ENCODE assay signal across 20 cellular contexts in the genomic region with DNA sequence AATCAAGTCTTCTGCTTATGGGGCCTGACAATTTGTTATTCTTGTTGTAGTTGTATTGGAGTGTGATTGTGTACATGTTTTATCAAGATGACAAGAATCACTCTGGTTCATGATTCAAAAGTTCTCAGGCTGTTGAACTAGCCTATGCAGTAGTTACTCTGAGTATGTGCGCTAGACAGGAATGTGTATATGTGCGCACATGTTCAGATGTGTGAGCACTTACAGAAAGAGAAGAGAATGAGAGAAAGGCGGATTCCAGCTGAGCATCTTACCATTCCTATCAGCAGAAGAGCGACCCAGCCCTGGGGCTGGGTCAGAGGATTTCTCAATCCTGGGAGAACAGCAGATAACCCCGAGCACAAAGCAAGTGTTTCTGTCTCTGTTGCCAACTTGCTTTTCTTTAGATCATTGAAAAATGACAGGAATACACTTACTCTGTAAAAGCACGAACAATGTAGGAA.
DNase-seq lines count a peak whose midpoint lies in the region; ATAC-seq, FAIRE-seq and TF ChIP-seq lines count a peak whose summit lies in the region.
"Had no signal": no experiment of that assay in that cellular context is flagged by ENCODE, and none has a peak within 500 bp of the region (broad histone marks: within the 10 kb centered on the region; RNA-seq: fewer than 3 reads in every experiment).

No MANE protein-coding gene starts in this region.

- in situ Hi-C loops in GM23248 (cut with MboI): no loop called here

- no peaks in the 10 kb centered on the region for H3K36me3 Mint-ChIP-seq in T-cell
- H3K36me3 Mint-ChIP-seq: WTC11 had no signal

- FAIRE-seq in keratinocyte (lab: Jason Lieb, UNC): peak; percentile 20
- FAIRE-seq: islet of Langerhans had no signal

- no peaks in the 10 kb centered on the region for H3K27me3 Mint-ChIP-seq in T-cell
- H3K27me3 Mint-ChIP-seq: activated T-helper 17 cell treated with anti-CD3 and anti-CD28 coated beads, Interleukin-2, amount 50 U/mL, for 72 hours had no signal

- TF ChIP-seq EP300 in stomach (IDR thresholded peaks at IDR 0.05): no peak

- DNase-seq in GM23248 (no peak), choroid plexus epithelial cell (ENCODE audit: low read depth) (peak; percentile 76), keratinocyte (ENCODE audit: low read depth, low spot score) (no peak), stomach (no peak), NCI-H2029 treated with DMSO at 0.1 percent for 48 hours (lab: John Stamatoyannopoulos, UW) (no peak), T-cell (no peak), NCI-H510A treated with DMSO at 0.1 percent for 48 hours (lab: John Stamatoyannopoulos, UW) (no peak)
- DNase-seq: amniotic stem cell; Caco-2; cortex of kidney; GF-D8; glutamatergic neuron; GOT3; NCI-H146; stimulated activated naive CD4-positive, alpha-beta T cell treated with Interleukin-2 at 50 U/mL for 16 hours had no signal

- H3K27ac ChIP-seq in GM23248: peak overlapping the region; percentile 77
- H3K27ac ChIP-seq in keratinocyte (ENCODE audit: control insufficient read depth, insufficient read depth, low read length): no peak overlapping the region
- H3K27ac ChIP-seq in stomach: peak overlapping the region in 4 of 5 donors; percentile 34 to 77 (median 74)

- POLR2A ChIA-PET in T-cell (lab: Charles Lee): no interaction called here

- no peak overlapping the region for H3K4me3 Mint-ChIP-seq in T-cell
- H3K4me3 Mint-ChIP-seq: activated T-helper 17 cell treated with anti-CD3 and anti-CD28 coated beads, Interleukin-2, amount 50 U/mL, for 72 hours; T-helper 1 cell treated with Interleukin-12 subunit alpha and Interleukin-12 subunit beta and Interleukin-4 antibody, amounts not matched to agents 30 μg/mL and 1 μg/mL, for 36 hours; WTC11 had no signal

- H2AFZ ChIP-seq in GM23248 (no peak overlapping the region), keratinocyte (ENCODE audit: control insufficient read depth, low read length) (no peak overlapping the region)

- H3K4me1 ChIP-seq in GM23248 (ENCODE audit: insufficient read depth): peaks cover 57% of the 10 kb centered on the region
- peaks cover 15% of the 10 kb centered on the region for H3K4me1 ChIP-seq in keratinocyte (ENCODE audit: control insufficient read depth, extremely low read depth, insufficient read depth, low read length)
- peaks cover 22 to 63% (median 49%) of the 10 kb centered on the region in 4 donors for H3K4me1 ChIP-seq in stomach
- H3K4me1 ChIP-seq: Caco-2 had no signal

- no peak for TF ChIP-seq CTCF in choroid plexus epithelial cell (conservative IDR thresholded peaks at IDR 0.05; ENCODE audit: low read depth, low read length)
- TF ChIP-seq CTCF in keratinocyte (optimal IDR thresholded peaks at IDR 0.05 in 1 of 3, IDR thresholded peaks at IDR 0.05 in 1 of 3, conservative IDR thresholded peaks at IDR 0.05 in 1 of 3; ENCODE audit: extremely low read depth in 1 of 3, insufficient read depth in 2 of 3, low read length in 3 of 3): no peak
- no peak for TF ChIP-seq CTCF in stomach (IDR thresholded peaks at IDR 0.05)

- WGBS in GM23248 (ENCODE audit: low coverage in 1 of 2, low lambda C conversion rate in 2 of 2, missing lambda C conversion rate in 2 of 2), 2 experiments: 35 to 36% methylated on average over 6 of the region's 6 CpGs
- 69 to 83% (median 77%) methylated on average over 6 of the region's 6 CpGs for WGBS in stomach, 5 donors

- H3K79me2 ChIP-seq in GM23248 (ENCODE audit: insufficient read depth): no peaks in the 10 kb centered on the region
- H3K79me2 ChIP-seq in keratinocyte (ENCODE audit: control insufficient read depth, insufficient read depth, low read length): no peaks in the 10 kb centered on the region

- no peak overlapping the region for H3K9ac ChIP-seq in GM23248
- no peak overlapping the region for H3K9ac ChIP-seq in keratinocyte (ENCODE audit: control insufficient read depth, extremely low read depth, insufficient read depth, low read length)

- no peaks in the 10 kb centered on the region for H3K9me3 Mint-ChIP-seq in T-cell
- H3K9me3 Mint-ChIP-seq: activated T-helper 17 cell treated with anti-CD3 and anti-CD28 coated beads, Interleukin-2, amount 50 U/mL, for 72 hours; T-helper 1 cell treated with Interleukin-12 subunit alpha and Interleukin-12 subunit beta and Interleukin-4 antibody, amounts not matched to agents 30 μg/mL and 1 μg/mL, for 36 hours; WTC11 had no signal

- peaks cover 48% of the 10 kb centered on the region for H3F3A ChIP-seq in GM23248 (ENCODE audit: insufficient read depth)

- H3K4me2 ChIP-seq in GM23248 (ENCODE audit: unreplicated experiment): peak overlapping the region; percentile 41
- no peak overlapping the region for H3K4me2 ChIP-seq in keratinocyte (ENCODE audit: control insufficient read depth, extremely low read depth, insufficient read depth, low read depth, low read length)

- peaks cover 2 to 5% (median 2%) of the 10 kb centered on the region in 3 donors for H3K4me1 Mint-ChIP-seq in T-cell
- H3K4me1 Mint-ChIP-seq: activated T-helper 17 cell treated with anti-CD3 and anti-CD28 coated beads, Interleukin-2, amount 50 U/mL, for 72 hours had no signal

- H3K4me3 ChIP-seq in GM23248 (no peak overlapping the region), choroid plexus epithelial cell (ENCODE audit: low read depth, low read length) (no peak overlapping the region), keratinocyte (ENCODE audit: control insufficient read depth in 2 of 3, extremely low read depth in 1 of 3, insufficient read depth in 2 of 3, low read depth in 1 of 3, low read length in 3 of 3) (no peak overlapping the region), stomach (no peak overlapping the region)

- H3K9me3 ChIP-seq in GM23248 (ENCODE audit: low read depth) (no peaks in the 10 kb centered on the region), keratinocyte (ENCODE audit: control insufficient read depth, low read depth, low read length) (no peaks in the 10 kb centered on the region), stomach (no peaks in the 10 kb centered on the region)
- H3K9me3 ChIP-seq: Caco-2 had no signal

- TF ChIP-seq POLR2A in stomach (IDR thresholded peaks at IDR 0.05): no peak

- no peak overlapping the region for H3K27ac Mint-ChIP-seq in T-cell
- H3K27ac Mint-ChIP-seq: activated T-helper 17 cell treated with anti-CD3 and anti-CD28 coated beads, Interleukin-2, amount 50 U/mL, for 72 hours; T-helper 1 cell treated with Interleukin-12 subunit alpha and Interleukin-12 subunit beta and Interleukin-4 antibody, amounts not matched to agents 30 μg/mL and 1 μg/mL, for 36 hours; WTC11 had no signal

- H3K9me2 ChIP-seq in GM23248 (ENCODE audit: insufficient read depth): no peaks in the 10 kb centered on the region

- H3K36me3 ChIP-seq in GM23248 (ENCODE audit: low read depth): no peaks in the 10 kb centered on the region
- no peaks in the 10 kb centered on the region for H3K36me3 ChIP-seq in keratinocyte (ENCODE audit: control insufficient read depth in 2 of 2, extremely low read depth in 1 of 2, insufficient read depth in 2 of 2, low read length in 2 of 2)
- H3K36me3 ChIP-seq in stomach: no peaks in the 10 kb centered on the region

- H3K27me3 ChIP-seq in GM23248 (replicated peaks; ENCODE audit: insufficient read depth) (no peaks in the 10 kb centered on the region), keratinocyte (ENCODE audit: control insufficient read depth, extremely low read depth, insufficient read depth, low read length) (no peaks in the 10 kb centered on the region), stomach (no peaks in the 10 kb centered on the region)

- H3K9me1 ChIP-seq in keratinocyte (ENCODE audit: control insufficient read depth, extremely low read depth, insufficient read depth, low read length): no peaks in the 10 kb centered on the region

- dilution Hi-C loops in keratinocyte (cut with MboI; ENCODE audit: extremely low pct_ligation_motif_present, low sequenced_read_pairs): no loop called here

- ATAC-seq in GM19455 (IDR thresholded peaks at IDR 0.05; ENCODE audit: unreplicated experiment) (no peak), T-cell (replicated peaks in 1 of 4) (no peak)
- ATAC-seq: activated T-helper 17 cell treated with anti-CD3 and anti-CD28 coated beads, Interleukin-2, amount 50 U/mL, for 72 hours; WTC11 had no signal

- CTCF ChIA-PET in T-cell (lab: Charles Lee): interaction anchor here in 1 of 2 donors (0.6 kb wide), 1 partner anchor 18 kb away, joined by 4 read pairs; no protein-coding TSS in a partner anchor

- H4K20me1 ChIP-seq in GM23248 (ENCODE audit: insufficient read depth): no peaks in the 10 kb centered on the region
- H4K20me1 ChIP-seq in keratinocyte (ENCODE audit: control insufficient read depth, extremely low read depth, insufficient read depth, low read length): no peaks in the 10 kb centered on the region

- intact Hi-C loops in stomach (cut with DNase I; ENCODE audit: low total_unique reads): loop anchor here (5.0 kb wide), 1 partner anchor 967 kb away; no protein-coding TSS in a partner anchor
